ENCODE assay signal across 10 cellular contexts in the genomic region with DNA sequence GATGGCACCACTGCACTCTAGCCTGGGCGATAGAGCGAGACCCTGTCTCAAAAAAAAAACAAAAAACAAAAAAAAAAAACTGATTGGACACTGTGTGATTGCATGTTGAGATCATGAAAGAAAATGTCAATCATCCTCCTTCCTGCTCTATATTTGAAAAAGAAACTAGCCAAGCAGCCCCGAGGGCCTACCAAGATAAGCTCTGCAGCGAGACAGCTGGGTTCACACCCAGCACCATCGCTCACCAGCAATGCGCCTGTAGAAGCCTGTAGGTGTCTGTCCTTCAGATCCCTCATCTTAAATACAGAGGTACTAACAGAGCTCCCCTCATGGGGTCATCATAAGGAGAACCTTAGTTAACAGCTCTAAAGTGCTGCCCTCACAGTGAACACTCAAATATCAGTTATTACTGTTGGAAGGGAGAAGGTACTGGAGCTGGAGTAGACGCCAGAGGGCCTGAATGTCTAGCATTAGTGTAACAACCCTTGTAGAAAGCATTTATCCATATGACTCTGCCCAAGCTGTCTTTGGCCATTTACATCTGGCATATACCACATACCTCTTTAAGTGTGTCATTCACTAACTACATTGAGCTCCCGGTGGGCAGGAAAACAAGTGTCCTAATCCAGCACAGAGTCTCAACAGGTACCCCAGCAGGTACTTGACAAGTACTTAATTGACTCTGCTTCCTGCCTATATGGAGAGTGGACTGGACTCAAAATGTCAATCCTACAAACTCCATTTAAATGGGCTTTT. TPM values are rescaled to one million over a fixed set of nuclear protein-coding genes. Genes with fewer than 3 reads are reported as not detected.
"Had no signal": no experiment of that assay in that cellular context is flagged by ENCODE, and none has a peak within 500 bp of the region (broad histone marks: within the 10 kb centered on the region; RNA-seq: fewer than 3 reads in every experiment).

No MANE protein-coding gene starts in this region.

- H3K36me3 Mint-ChIP-seq: activated CD4-positive, alpha-beta memory T cell treated with anti-CD3 and anti-CD28 coated beads for 36 hours; activated naive CD8-positive, alpha-beta T cell treated with anti-CD3 and anti-CD28 coated beads for 36 hours had no signal

- H3K4me1 Mint-ChIP-seq: activated naive CD8-positive, alpha-beta T cell treated with anti-CD3 and anti-CD28 coated beads for 36 hours had no signal

- H3K9me3 Mint-ChIP-seq: activated CD4-positive, alpha-beta memory T cell treated with anti-CD3 and anti-CD28 coated beads for 36 hours; activated naive CD8-positive, alpha-beta T cell treated with anti-CD3 and anti-CD28 coated beads for 36 hours; activated T-cell treated with anti-CD3 and anti-CD28 coated beads, Interleukin-2, amount 50 U/mL, for 4 hours; stimulated activated naive CD8-positive, alpha-beta T cell treated with anti-CD3 and anti-CD28 coated beads, Interleukin-15, Interleukin-2, amounts not matched to agents 100 ng/mL and 50 ng/mL, for 24 hours had no signal

- H3K36me3 ChIP-seq: esophagus squamous epithelium, left ventricle myocardium inferior, sigmoid colon had no signal

- ATAC-seq: activated T-cell treated with anti-CD3 and anti-CD28 coated beads, Interleukin-2, amount 50 U/mL, for 4 hours had no signal

- H3K9me3 ChIP-seq: esophagus squamous epithelium, sigmoid colon had no signal

- DNase-seq: activated CD4-positive, alpha-beta memory T cell treated with anti-CD3 and anti-CD28 coated beads for 36 hours; activated gamma-delta T cell treated with Interleukin-2 at 50 U/mL for 16 hours; activated naive CD8-positive, alpha-beta T cell treated with anti-CD3 and anti-CD28 coated beads for 36 hours; activated T-cell treated with anti-CD3 and anti-CD28 coated beads, Interleukin-2, amount 50 U/mL, for 4 hours; esophagus squamous epithelium; kidney; left ventricle myocardium inferior; sigmoid colon; stimulated activated CD4-positive, alpha-beta T cell treated with anti-CD3 and anti-CD28 coated beads, Interleukin-2, amount 100 ng/mL, for 48 hours had no signal

- H3K4me1 ChIP-seq: esophagus squamous epithelium, left ventricle myocardium inferior, sigmoid colon had no signal

- H3K27ac Mint-ChIP-seq: activated CD4-positive, alpha-beta memory T cell treated with anti-CD3 and anti-CD28 coated beads for 36 hours; activated naive CD8-positive, alpha-beta T cell treated with anti-CD3 and anti-CD28 coated beads for 36 hours; stimulated activated naive CD8-positive, alpha-beta T cell treated with anti-CD3 and anti-CD28 coated beads, Interleukin-15, Interleukin-2, amounts not matched to agents 100 ng/mL and 50 ng/mL, for 24 hours had no signal

- H3K4me3 Mint-ChIP-seq: activated CD4-positive, alpha-beta memory T cell treated with anti-CD3 and anti-CD28 coated beads for 36 hours; activated naive CD8-positive, alpha-beta T cell treated with anti-CD3 and anti-CD28 coated beads for 36 hours; activated T-cell treated with anti-CD3 and anti-CD28 coated beads, Interleukin-2, amount 50 U/mL, for 4 hours; stimulated activated naive CD8-positive, alpha-beta T cell treated with anti-CD3 and anti-CD28 coated beads, Interleukin-15, Interleukin-2, amounts not matched to agents 100 ng/mL and 50 ng/mL, for 24 hours had no signal

- H3K27me3 ChIP-seq: esophagus squamous epithelium, sigmoid colon had no signal

- H3K4me3 ChIP-seq: esophagus squamous epithelium, left ventricle myocardium inferior, sigmoid colon had no signal

- H3K27ac ChIP-seq: esophagus squamous epithelium, left ventricle myocardium inferior, sigmoid colon had no signal

RNA-seq across cellular contexts. Expression of a gene that starts 22.9 kb away (rescaled TPM):
- total RNA-seq: activated naive CD8-positive, alpha-beta T cell treated with anti-CD3 and anti-CD28 coated beads for 36 hours had no signal
